In genomic region chr6:107957165-107957908, GRCh38 we compare ENCODE assay signal across 8 cellular contexts. TPM values are rescaled to one million over a fixed set of nuclear protein-coding genes. Genes with fewer than 3 reads are reported as not detected.
A peak's percentile ranks its signal among the peaks of the same experiment; 100 is the strongest.
DNase-seq lines count a peak whose midpoint lies in the region; ATAC-seq lines count a peak whose summit lies in the region.

No MANE protein-coding gene starts in this region.

- intact Hi-C loops in Right ventricle myocardium inferior (cut with DNase I): no loop called here
- intact Hi-C loops in cardiac septum (cut with DNase I): no loop called here

- no peaks in the 10 kb centered on the region for H3K9me3 ChIP-seq in muscle layer of colon (ENCODE audit: low read length)

- peak overlapping the region; percentile 31 for H3K9ac ChIP-seq in muscle layer of colon (ENCODE audit: low read length)

- peak overlapping the region; percentile 88 for H3K27ac ChIP-seq in epithelial cell of prostate
- peak overlapping the region; percentile 95 for H3K27ac ChIP-seq in muscle layer of colon (ENCODE audit: low read depth, low read length)

- peaks cover 27% of the 10 kb centered on the region for H3K4me1 ChIP-seq in muscle layer of colon (ENCODE audit: insufficient read depth, low read length)

- ATAC-seq in Right ventricle myocardium inferior: peak; percentile 49
- ATAC-seq in HG02943 (IDR thresholded peaks at IDR 0.05; ENCODE audit: low read depth, unreplicated experiment): peak; percentile 25

- H3K4me3 ChIP-seq in muscle layer of colon (ENCODE audit: low read depth in 1 of 2, low read length in 2 of 2): peak overlapping the region; percentile 87 to 93

- H3K27me3 ChIP-seq in muscle layer of colon (ENCODE audit: control insufficient read depth in 1 of 2, insufficient read depth in 2 of 2, low read length in 2 of 2): no peaks in the 10 kb centered on the region

- peak; percentile 80 for DNase-seq in Right ventricle myocardium inferior (ENCODE audit: missing footprints)
- DNase-seq in cardiac septum (ENCODE audit: low spot score): no peak
- peak; percentile 77 for DNase-seq in NOMO-1 treated with DMSO at 0.1 percent for 48 hours (lab: John Stamatoyannopoulos, UW; ENCODE audit: unreplicated experiment)
- peak; percentile 80 for DNase-seq in activated CD8-positive, alpha-beta memory T cell treated with anti-CD3 and anti-CD28 coated beads, Interleukin-2, amount 50 U/mL, for 48 hours
- DNase-seq in epithelial cell of prostate (ENCODE audit: low read depth, low spot score): no peak
- DNase-seq in stimulated activated CD8-positive, alpha-beta memory T cell treated with anti-CD3 and anti-CD28 coated beads, Interleukin-7, amount 100 ng/mL, for 1 hour (ENCODE audit: low read depth in 2 of 2): peak; percentile 9 to 29

- no peaks in the 10 kb centered on the region for H3K36me3 ChIP-seq in muscle layer of colon (ENCODE audit: insufficient read depth, low read length)

RNA-seq across cellular contexts. Expression of gene SEC63, which starts 0.7 kb away (rescaled TPM):
- total RNA-seq in Right ventricle myocardium inferior: 52.9 TPM
- 55.5 TPM for total RNA-seq in cardiac septum

Comparison
In these comparisons a context has a peak if more than half of its experiments do, and no peak if none do; other contexts are left out.
1. DNase-seq: peak in Right ventricle myocardium inferior (single experiment), NOMO-1 treated with DMSO at 0.1 percent for 48 hours (single experiment), activated CD8-positive, alpha-beta memory T cell treated with anti-CD3 and anti-CD28 coated beads, Interleukin-2, amount 50 U/mL, for 48 hours (single experiment) and stimulated activated CD8-positive, alpha-beta memory T cell treated with anti-CD3 and anti-CD28 coated beads, Interleukin-7, amount 100 ng/mL, for 1 hour (2 of 2); none in cardiac septum (single experiment) and epithelial cell of prostate (single experiment).